ENCODE assay signal across 32 cellular contexts in genomic region chr7:64934478-64934877, GRCh38.
"Had no signal": no experiment of that assay in that cellular context is flagged by ENCODE, and none has a peak within 500 bp of the region (broad histone marks: within the 10 kb centered on the region; RNA-seq: fewer than 3 reads in every experiment).

No MANE protein-coding gene starts in this region.

- FAIRE-seq: bronchial epithelial cell, TTC549 had no signal

- H3K27ac ChIP-seq: ascending aorta, cardiac muscle cell, VCaP had no signal

- ATAC-seq: activated CD8-positive, alpha-beta memory T cell treated with anti-CD3 and anti-CD28 coated beads, Interleukin-2, amount 10 ng/mL, durations not matched to agents 7 days and 5 days; activated CD8-positive, alpha-beta T cell treated with anti-CD3 and anti-CD28 coated beads, Interleukin-2, amount 10 ng/mL, durations not matched to agents 7 days and 5 days; activated naive CD4-positive, alpha-beta T cell treated with anti-CD3 and anti-CD28 coated beads, Interleukin-2, amount 50 U/mL, for 72 hours; activated T-cell treated with anti-CD3 and anti-CD28 coated beads, Interleukin-2, amount 50 U/mL, for 4 hours; activated T-cell treated with anti-CD3 and anti-CD28 coated beads, Interleukin-2, amount 50 U/mL, for 72 hours; activated T-helper 17 cell treated with anti-CD3 and anti-CD28 coated beads, Interleukin-2, amount 50 U/mL, for 72 hours had no signal

- DNase-seq: activated B cell treated with CpG ODN at 0.5 μM for 24 hours; activated CD4-positive, alpha-beta memory T cell treated with anti-CD3 and anti-CD28 coated beads, Interleukin-2, amount 10 ng/mL, durations not matched to agents 7 days and 5 days; activated CD4-positive, alpha-beta T cell treated with anti-CD3 and anti-CD28 coated beads for 48 hours; activated CD4-positive, alpha-beta T cell treated with anti-CD3 and anti-CD28 coated beads, Interleukin-2, amount 10 ng/mL, durations not matched to agents 7 days and 5 days; activated CD4-positive, alpha-beta T cell treated with anti-CD3 and anti-CD28 coated beads, Interleukin-2, amount 50 U/mL, for 48 hours; activated CD4-positive, CD25-positive, alpha-beta regulatory T cell treated with anti-CD3 and anti-CD28 coated beads, Interleukin-2, amount 50 U/mL, for 72 hours; activated CD8-positive, alpha-beta memory T cell treated with anti-CD3 and anti-CD28 coated beads for 24 hours; activated CD8-positive, alpha-beta memory T cell treated with anti-CD3 and anti-CD28 coated beads, Interleukin-2, amount 10 ng/mL, durations not matched to agents 7 days and 5 days; activated CD8-positive, alpha-beta memory T cell treated with anti-CD3 and anti-CD28 coated beads, Interleukin-2, amount 50 U/mL, for 48 hours; activated CD8-positive, alpha-beta T cell treated with anti-CD3 and anti-CD28 coated beads, Interleukin-2, amount 10 ng/mL, durations not matched to agents 7 days and 5 days; activated effector memory CD4-positive, alpha-beta T cell treated with anti-CD3 and anti-CD28 coated beads, Interleukin-2, amount 50 U/mL, for 16 hours; activated gamma-delta T cell treated with Interleukin-2 at 50 U/mL for 16 hours; activated naive CD4-positive, alpha-beta T cell; activated naive CD4-positive, alpha-beta T cell treated with anti-CD3 and anti-CD28 coated beads for 36 hours; activated naive CD4-positive, alpha-beta T cell treated with anti-CD3 and anti-CD28 coated beads, Interleukin-2, amount 50 U/mL, for 16 hours; activated naive CD8-positive, alpha-beta T cell treated with anti-CD3 and anti-CD28 coated beads for 36 hours; activated T-cell treated with anti-CD3 and anti-CD28 coated beads, Interleukin-2, amount 50 U/mL, for 4 hours; activated T-cell treated with anti-CD3 and anti-CD28 coated beads, Interleukin-2, amount 50 U/mL, for 72 hours; amygdala; anterior cingulate cortex; caudate nucleus; cerebellar nuclear complex; T-helper 1 cell; T-helper 2 cell; T-helper 9 cell had no signal

- H3K4me1 ChIP-seq: ascending aorta had no signal

- H3K27me3 ChIP-seq: ascending aorta, cardiac muscle cell had no signal

- H3K4me3 ChIP-seq: ascending aorta, cardiac muscle cell had no signal

- H3K36me3 ChIP-seq: ascending aorta, cardiac muscle cell had no signal
